11 cellular contexts compared by ENCODE assay signal in the genomic region with DNA sequence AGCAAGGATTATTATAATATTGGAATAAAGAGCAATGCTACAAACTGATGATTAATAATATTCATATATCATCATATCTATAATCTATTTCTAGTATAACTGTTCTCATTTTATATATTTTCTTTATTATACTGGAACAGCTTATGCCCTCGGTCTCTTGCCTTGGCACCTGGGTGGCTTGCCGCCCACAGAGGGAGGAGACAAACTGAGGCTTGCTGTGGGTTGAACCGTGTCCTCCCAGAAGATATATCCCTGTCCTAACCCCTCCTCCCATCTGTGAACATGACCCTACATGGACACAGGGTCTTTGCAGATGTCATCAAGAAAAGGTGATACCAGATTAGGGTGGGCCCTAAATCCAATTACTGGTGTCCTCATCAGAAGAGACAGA. TPM values are rescaled to one million over a fixed set of nuclear protein-coding genes. Genes with fewer than 3 reads are reported as not detected.
DNase-seq lines count a peak whose midpoint lies in the region; ATAC-seq and TF ChIP-seq lines count a peak whose summit lies in the region.
"Had no signal": no experiment of that assay in that cellular context is flagged by ENCODE, and none has a peak within 500 bp of the region (broad histone marks: within the 10 kb centered on the region; RNA-seq: fewer than 3 reads in every experiment).

No MANE protein-coding gene starts in this region.

- H3K4me3 Mint-ChIP-seq in stimulated activated naive CD8-positive, alpha-beta T cell treated with anti-CD3 and anti-CD28 coated beads, Interleukin-15, Interleukin-2, amounts not matched to agents 100 ng/mL and 50 ng/mL, for 24 hours = peak overlapping the region; percentile 52
- peak overlapping the region; percentile 80 to 91 for H3K4me3 Mint-ChIP-seq in effector memory CD8-positive, alpha-beta T cell
- H3K4me3 Mint-ChIP-seq: WTC11 had no signal

- peaks cover 58% of the 10 kb centered on the region for H3K4me1 Mint-ChIP-seq in stimulated activated naive CD8-positive, alpha-beta T cell treated with anti-CD3 and anti-CD28 coated beads, Interleukin-15, Interleukin-2, amounts not matched to agents 100 ng/mL and 50 ng/mL, for 24 hours (ENCODE audit: low read depth)
- peaks cover 47 to 51% of the 10 kb centered on the region in 2 donors for H3K4me1 Mint-ChIP-seq in effector memory CD8-positive, alpha-beta T cell (ENCODE audit: low read depth in 2 of 2)

- DNase-seq in stimulated activated naive CD8-positive, alpha-beta T cell treated with anti-CD3 and anti-CD28 coated beads, Interleukin-15, Interleukin-2, amounts not matched to agents 100 U/mL and 50 U/mL, for 24 hours = no peak
- DNase-seq in effector memory CD8-positive, alpha-beta T cell = no peak
- DNase-seq in kidney tubule cell (ENCODE audit: low spot score) = no peak
- DNase-seq in stimulated activated CD4-positive, alpha-beta T cell treated with anti-CD3 and anti-CD28 coated beads, Interleukin-1b, Interleukin-23, amount 100 ng/mL, for 48 hours = no peak
- DNase-seq: NCI-H187 had no signal

- no peaks in the 10 kb centered on the region for H3K9me2 ChIP-seq in SU-DHL-6 (replicated peaks; ENCODE audit: insufficient read depth, low read length)

- no peaks in the 10 kb centered on the region for H3K9me3 ChIP-seq in SU-DHL-6 (ENCODE audit: insufficient read depth, low read length)
- no peaks in the 10 kb centered on the region for H3K9me3 ChIP-seq in gastroesophageal sphincter
- H3K9me3 ChIP-seq: heart left ventricle had no signal

- 60 to 75% methylated on average over 1 to 3 of the region's 3 CpGs for WGBS in gastroesophageal sphincter (ENCODE audit: low coverage in 1 of 2), 2 donors

- no peaks in the 10 kb centered on the region for H3K79me2 ChIP-seq in SU-DHL-6 (ENCODE audit: insufficient read depth, low read length)

- H3K4me1 ChIP-seq in gastroesophageal sphincter = peaks cover 0 to 30% (median 7%) of the 10 kb centered on the region in 3 donors

- no peaks in the 10 kb centered on the region for H4K20me1 ChIP-seq in SU-DHL-6 (ENCODE audit: low read depth, low read length)

- peaks cover 28% of the 10 kb centered on the region for H3K36me3 Mint-ChIP-seq in stimulated activated naive CD8-positive, alpha-beta T cell treated with anti-CD3 and anti-CD28 coated beads, Interleukin-15, Interleukin-2, amounts not matched to agents 100 ng/mL and 50 ng/mL, for 24 hours (ENCODE audit: low read depth)
- H3K36me3 Mint-ChIP-seq in effector memory CD8-positive, alpha-beta T cell (ENCODE audit: insufficient read depth) = peaks cover 69% of the 10 kb centered on the region

- H3K9me3 Mint-ChIP-seq in stimulated activated naive CD8-positive, alpha-beta T cell treated with anti-CD3 and anti-CD28 coated beads, Interleukin-15, Interleukin-2, amounts not matched to agents 100 ng/mL and 50 ng/mL, for 24 hours = no peaks in the 10 kb centered on the region
- no peaks in the 10 kb centered on the region for H3K9me3 Mint-ChIP-seq in effector memory CD8-positive, alpha-beta T cell

- peak overlapping the region; percentile 89 for H3K27ac Mint-ChIP-seq in stimulated activated naive CD8-positive, alpha-beta T cell treated with anti-CD3 and anti-CD28 coated beads, Interleukin-15, Interleukin-2, amounts not matched to agents 100 ng/mL and 50 ng/mL, for 24 hours
- H3K27ac Mint-ChIP-seq in effector memory CD8-positive, alpha-beta T cell = peak overlapping the region; percentile 97 to 98
- H3K27ac Mint-ChIP-seq: WTC11 had no signal

- H2AFZ ChIP-seq in SU-DHL-6 (ENCODE audit: low read depth, low read length, severe bottlenecking) = no peak overlapping the region

- H3K27me3 Mint-ChIP-seq in stimulated activated naive CD8-positive, alpha-beta T cell treated with anti-CD3 and anti-CD28 coated beads, Interleukin-15, Interleukin-2, amounts not matched to agents 100 ng/mL and 50 ng/mL, for 24 hours = no peaks in the 10 kb centered on the region
- H3K27me3 Mint-ChIP-seq in effector memory CD8-positive, alpha-beta T cell = no peaks in the 10 kb centered on the region

- no peak for TF ChIP-seq POLR2A in gastroesophageal sphincter (IDR thresholded peaks at IDR 0.05)

- H3K9ac ChIP-seq in SU-DHL-6 (ENCODE audit: low read length) = no peak overlapping the region

- TF ChIP-seq CTCF in SU-DHL-6 (IDR thresholded peaks at IDR 0.05; ENCODE audit: insufficient read depth, low read length, poor library complexity, severe bottlenecking) = no peak
- TF ChIP-seq CTCF in gastroesophageal sphincter (IDR thresholded peaks at IDR 0.05) = no peak

- H3K4me3 ChIP-seq in SU-DHL-6 (ENCODE audit: insufficient read depth, low read length, poor library complexity, severe bottlenecking) (no peak overlapping the region), gastroesophageal sphincter (no peak overlapping the region)

- TF ChIP-seq EP300 in gastroesophageal sphincter (IDR thresholded peaks at IDR 0.05) = no peak

- H3K36me3 ChIP-seq in SU-DHL-6 (ENCODE audit: low read length) (no peaks in the 10 kb centered on the region), gastroesophageal sphincter (peaks cover 0 to 38% of the 10 kb centered on the region in 2 donors)

- peak overlapping the region; percentile 56 for H3K27ac ChIP-seq in SU-DHL-6 (ENCODE audit: low read depth, low read length)
- H3K27ac ChIP-seq in gastroesophageal sphincter = peak overlapping the region in 1 of 4 donors; percentile 54

- no peak for ATAC-seq in stimulated activated naive CD8-positive, alpha-beta T cell treated with anti-CD3 and anti-CD28 coated beads, Interleukin-15, Interleukin-2, amounts not matched to agents 100 U/mL and 50 U/mL, for 24 hours
- no peak for ATAC-seq in effector memory CD8-positive, alpha-beta T cell (replicated peaks)
- ATAC-seq in GM19351 (IDR thresholded peaks at IDR 0.05; ENCODE audit: unreplicated experiment) (no peak), gastroesophageal sphincter (no peak)

- 0 out of 2 replicates have a peak, but pooled peaks cover 6% of the 10 kb centered on the region for H3F3A ChIP-seq in SU-DHL-6 (ENCODE audit: insufficient read depth)

- H3K4me2 ChIP-seq in SU-DHL-6 (ENCODE audit: low read depth, low read length, poor library complexity, severe bottlenecking) = peak overlapping the region; percentile 33

- H3K27me3 ChIP-seq in SU-DHL-6 (ENCODE audit: low read length) = no peaks in the 10 kb centered on the region
- H3K27me3 ChIP-seq in gastroesophageal sphincter = no peaks in the 10 kb centered on the region
- H3K27me3 ChIP-seq: heart left ventricle had no signal

RNA-seq across cellular contexts. Expression of a gene that starts 4.7 kb away (rescaled TPM):
- total RNA-seq in gastroesophageal sphincter = 10 to 100 TPM; 18.4 to 46.6 (median 26.2) TPM

RNA-seq across cellular contexts. Expression of a gene that starts 47.5 kb away (rescaled TPM):
- 10 to 100 TPM; 10.9 to 17.9 (median 11.7) TPM for total RNA-seq in gastroesophageal sphincter
